Comparison of ENCODE assay signal across 1 cellular context in genomic region chr15:74427607-74428441, GRCh38.
A peak's percentile ranks its signal among the peaks of the same experiment; 100 is the strongest.
TF ChIP-seq lines count a peak whose summit lies in the region.

No MANE protein-coding gene starts in this region.

TF ChIP-seq in K562, 482 proteins besides CTCF, POLR2A, EP300 and RAD21 (continues in another document):
- TF ChIP-seq NFIC (IDR thresholded peaks at IDR 0.05), result peak; percentile 70
- TF ChIP-seq HDAC1 (IDR thresholded peaks at IDR 0.05), result 0 out of 4 replicates have a peak, but pooled peaks of 1 of the 2 experiments have one; percentile 19
- TF ChIP-seq GABPA (tag; conservative IDR thresholded peaks at IDR 0.05; ENCODE audit: low read depth), result no peak
- TF ChIP-seq HNRNPH1 (optimal IDR thresholded peaks at IDR 0.05; ENCODE audit: low read depth, low read length), result no peak
- no peak for TF ChIP-seq ZNF124 (CRISPR knock-in tag; IDR thresholded peaks at IDR 0.05)
- TF ChIP-seq FOXP1 (CRISPR knock-in tag; IDR thresholded peaks at IDR 0.05), result no peak
- TF ChIP-seq ZNF280A (IDR thresholded peaks at IDR 0.05; ENCODE audit: low read depth, partially characterized antibody), result no peak
- TF ChIP-seq MBD2 (IDR thresholded peaks at IDR 0.05; ENCODE audit: borderline replicate concordance, low read depth), result no peak
- no peak for TF ChIP-seq NBN (IDR thresholded peaks at IDR 0.05; ENCODE audit: low read depth)
- TF ChIP-seq ZFPM2 (CRISPR knock-in tag; IDR thresholded peaks at IDR 0.05), result no peak
- no peak for TF ChIP-seq TEAD1 (CRISPR knock-in tag; IDR thresholded peaks at IDR 0.05)
- 0 out of 2 replicates have a peak, but pooled peaks have one; percentile 25 for TF ChIP-seq ZNF263 (CRISPR knock-in tag; IDR thresholded peaks at IDR 0.05; ENCODE audit: borderline replicate concordance)
- no peak for TF ChIP-seq MIER1 (IDR thresholded peaks at IDR 0.05; ENCODE audit: low read depth)
- peak; percentile 32 for TF ChIP-seq PHF20 (IDR thresholded peaks at IDR 0.05; ENCODE audit: partially characterized antibody)
- TF ChIP-seq BRF2 (IDR thresholded peaks at IDR 0.05; ENCODE audit: borderline replicate concordance, insufficient read depth, insufficient read length), result no peak
- TF ChIP-seq ZBTB12 (CRISPR knock-in tag; IDR thresholded peaks at IDR 0.05), result no peak
- TF ChIP-seq ZEB2 (IDR thresholded peaks at IDR 0.05), result no peak
- peak; percentile 80 to 89 for TF ChIP-seq KDM1A (IDR thresholded peaks at IDR 0.05)
- no peak for TF ChIP-seq SIRT6 (IDR thresholded peaks at IDR 0.05; ENCODE audit: low read depth, low read length)
- peak; percentile 18; the same call in 1 of the 2 replicates for TF ChIP-seq TFAP4 (CRISPR knock-in tag; IDR thresholded peaks at IDR 0.05; ENCODE audit: borderline replicate concordance)
- TF ChIP-seq TRIM24 (IDR thresholded peaks at IDR 0.05), result no peak
- peak; percentile 89 for TF ChIP-seq ZNF436 (CRISPR knock-in tag; IDR thresholded peaks at IDR 0.05)
- no peak for TF ChIP-seq ZBTB17 (CRISPR knock-in tag; IDR thresholded peaks at IDR 0.05)
- TF ChIP-seq BCOR (IDR thresholded peaks at IDR 0.05), result peak; percentile 97
- no peak for TF ChIP-seq ZNF592 (IDR thresholded peaks at IDR 0.05)
- TF ChIP-seq NCOA4 (IDR thresholded peaks at IDR 0.05; ENCODE audit: partially characterized antibody), result no peak
- TF ChIP-seq RREB1 (CRISPR knock-in tag; IDR thresholded peaks at IDR 0.05), result no peak
- TF ChIP-seq HMG20A (CRISPR knock-in tag; conservative IDR thresholded peaks at IDR 0.05), result no peak
- no peak for TF ChIP-seq ZMIZ1 (IDR thresholded peaks at IDR 0.05; ENCODE audit: low read depth in 2 of 2, low read length in 2 of 2)
- no peak for TF ChIP-seq ZNF174 (CRISPR knock-in tag; IDR thresholded peaks at IDR 0.05)
- no peak for TF ChIP-seq ARID1B (IDR thresholded peaks at IDR 0.05)
- no peak for TF ChIP-seq MLLT1 (IDR thresholded peaks at IDR 0.05)
- no peak for TF ChIP-seq ESRRB (CRISPR knock-in tag; IDR thresholded peaks at IDR 0.05; ENCODE audit: borderline replicate concordance)
- 0 out of 4 replicates have a peak, but pooled peaks of 1 of the 2 experiments have one; percentile 54 for TF ChIP-seq RCOR1 (IDR thresholded peaks at IDR 0.05; ENCODE audit: borderline replicate concordance in 1 of 2, low read depth in 2 of 2, low read length in 2 of 2)
- no peak for TF ChIP-seq PBX2 (CRISPR knock-in tag; IDR thresholded peaks at IDR 0.05; ENCODE audit: low read depth)
- no peak for TF ChIP-seq PBX2 (tag; conservative IDR thresholded peaks at IDR 0.05; ENCODE audit: low read depth)
- TF ChIP-seq ZNF785 (CRISPR knock-in tag; IDR thresholded peaks at IDR 0.05), result no peak
- no peak for TF ChIP-seq SMARCE1 (IDR thresholded peaks at IDR 0.05)
- no peak for TF ChIP-seq MEIS2 (IDR thresholded peaks at IDR 0.05; ENCODE audit: partially characterized antibody)
